2 cellular contexts compared by ENCODE assay signal in the genomic region with DNA sequence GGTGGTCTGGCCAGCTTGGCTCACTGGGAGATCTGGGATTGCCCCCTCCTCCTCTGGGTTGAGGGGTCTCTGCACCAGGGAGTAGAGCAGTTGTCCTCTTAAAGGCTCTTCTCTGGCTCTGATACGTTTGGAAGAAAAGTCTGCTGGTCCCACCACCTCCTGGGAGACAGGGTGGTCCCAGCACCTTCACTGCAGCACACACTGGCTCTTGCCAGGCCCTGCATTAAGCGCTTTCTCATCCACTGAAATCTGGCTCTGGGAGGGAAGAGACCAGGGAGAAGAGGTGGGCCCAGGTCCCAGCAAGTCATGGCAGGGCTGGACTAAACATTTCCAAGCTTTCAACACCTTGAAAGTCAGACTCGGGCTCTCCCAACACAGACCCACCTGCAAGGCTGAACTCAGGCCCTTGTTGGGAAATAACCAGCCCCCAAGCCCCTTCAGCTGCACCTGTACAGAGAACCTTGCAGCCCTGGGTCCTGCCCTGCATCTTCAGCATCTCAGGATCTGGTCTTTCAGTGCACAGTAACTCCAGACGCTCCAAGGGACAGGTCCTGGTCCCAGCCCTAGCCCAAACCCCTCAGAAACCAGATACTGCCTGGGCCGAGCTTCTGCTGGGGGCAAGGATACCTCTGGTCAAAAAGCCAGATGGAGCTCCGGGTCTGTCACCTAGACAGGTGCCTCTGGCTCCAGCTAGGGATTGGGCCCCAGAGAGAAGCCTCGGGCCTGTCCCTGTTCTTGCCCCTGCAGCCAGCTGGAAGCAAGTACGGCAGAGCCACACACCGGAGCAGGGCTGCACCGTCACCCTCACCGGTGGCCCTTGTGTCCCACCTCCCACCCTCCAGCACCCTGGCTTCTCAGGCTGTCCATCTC.
A peak's percentile ranks its signal among the peaks of the same experiment; 100 is the strongest.
TF ChIP-seq lines count a peak whose summit lies in the region.

No MANE protein-coding gene starts in this region.

TF ChIP-seq in HepG2, 621 proteins besides CTCF, POLR2A, EP300 and RAD21:
- TF ChIP-seq, protein P1, sequence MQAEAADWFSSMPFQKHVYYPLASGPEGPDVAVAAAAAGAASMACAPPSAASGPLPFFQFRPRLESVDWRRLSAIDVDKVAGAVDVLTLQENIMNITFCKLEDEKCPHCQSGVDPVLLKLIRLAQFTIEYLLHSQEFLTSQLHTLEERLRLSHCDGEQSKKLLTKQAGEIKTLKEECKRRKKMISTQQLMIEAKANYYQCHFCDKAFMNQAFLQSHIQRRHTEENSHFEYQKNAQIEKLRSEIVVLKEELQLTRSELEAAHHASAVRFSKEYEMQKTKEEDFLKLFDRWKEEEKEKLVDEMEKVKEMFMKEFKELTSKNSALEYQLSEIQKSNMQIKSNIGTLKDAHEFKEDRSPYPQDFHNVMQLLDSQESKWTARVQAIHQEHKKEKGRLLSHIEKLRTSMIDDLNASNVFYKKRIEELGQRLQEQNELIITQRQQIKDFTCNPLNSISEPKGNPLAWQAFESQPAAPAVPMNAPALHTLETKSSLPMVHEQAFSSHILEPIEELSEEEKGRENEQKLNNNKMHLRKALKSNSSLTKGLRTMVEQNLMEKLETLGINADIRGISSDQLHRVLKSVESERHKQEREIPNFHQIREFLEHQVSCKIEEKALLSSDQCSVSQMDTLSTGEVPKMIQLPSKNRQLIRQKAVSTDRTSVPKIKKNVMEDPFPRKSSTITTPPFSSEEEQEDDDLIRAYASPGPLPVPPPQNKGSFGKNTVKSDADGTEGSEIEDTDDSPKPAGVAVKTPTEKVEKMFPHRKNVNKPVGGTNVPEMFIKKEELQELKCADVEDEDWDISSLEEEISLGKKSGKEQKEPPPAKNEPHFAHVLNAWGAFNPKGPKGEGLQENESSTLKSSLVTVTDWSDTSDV (CRISPR knock-in tag; IDR thresholded peaks at IDR 0.05) = no peak
- TF ChIP-seq RBM22 (optimal IDR thresholded peaks at IDR 0.05; ENCODE audit: low read length) = peak; percentile 62

TF ChIP-seq in HEK293T, 16 proteins besides CTCF, POLR2A, EP300 and RAD21 (continued from another document):
- no peak for TF ChIP-seq FOXK2 (IDR thresholded peaks at IDR 0.05)
- no peak for TF ChIP-seq CTBP1 (IDR thresholded peaks at IDR 0.05; ENCODE audit: borderline replicate concordance)
- no peak for TF ChIP-seq ZNF384 (IDR thresholded peaks at IDR 0.05)
- TF ChIP-seq PKNOX1 (IDR thresholded peaks at IDR 0.05) = no peak
